In the genomic region with DNA sequence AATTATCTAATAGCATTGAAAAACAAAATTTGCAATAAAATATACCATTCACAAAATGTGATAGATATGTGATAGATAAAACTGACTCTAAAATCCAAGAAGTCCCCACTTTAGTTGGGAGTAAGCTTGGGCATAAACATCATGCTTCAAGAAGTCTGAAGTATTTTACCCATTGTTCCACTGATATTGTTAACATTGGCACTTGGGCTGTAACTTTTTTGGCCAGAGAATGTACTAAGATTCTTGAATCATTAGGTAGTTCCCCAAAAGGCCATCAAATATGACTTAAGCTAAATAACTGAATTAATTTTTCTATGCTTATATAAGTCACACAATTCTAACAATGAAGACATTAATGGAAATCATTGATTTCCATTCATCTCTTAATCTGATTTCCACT, we compare ENCODE assay signal across 31 cellular contexts.
"Had no signal": no experiment of that assay in that cellular context is flagged by ENCODE, and none has a peak within 500 bp of the region (broad histone marks: within the 10 kb centered on the region; RNA-seq: fewer than 3 reads in every experiment).

No MANE protein-coding gene starts in this region.

- H3K36me3 Mint-ChIP-seq: activated CD4-positive, alpha-beta memory T cell treated with anti-CD3 and anti-CD28 coated beads for 36 hours; activated CD8-positive, alpha-beta memory T cell treated with anti-CD3 and anti-CD28 coated beads, Interleukin-2, amount 10 ng/mL, durations not matched to agents 7 days and 5 days; activated naive CD4-positive, alpha-beta T cell treated with anti-CD3 and anti-CD28 coated beads, Interleukin-2, amount 10 ng/mL, durations not matched to agents 7 days and 5 days; activated naive CD4-positive, alpha-beta T cell treated with anti-CD3 and anti-CD28 coated beads, Interleukin-2, amount 50 U/mL, for 72 hours; activated naive CD8-positive, alpha-beta T cell treated with anti-CD3 and anti-CD28 coated beads, Interleukin-2, amount 10 ng/mL, durations not matched to agents 7 days and 5 days had no signal

- H3K27ac Mint-ChIP-seq: activated CD4-positive, alpha-beta memory T cell treated with anti-CD3 and anti-CD28 coated beads for 36 hours; activated CD4-positive, alpha-beta T cell treated with anti-CD3 and anti-CD28 coated beads for 36 hours; activated CD4-positive, alpha-beta T cell treated with anti-CD3 and anti-CD28 coated beads, Interleukin-2, amount 10 ng/mL, durations not matched to agents 24 days and 14 days; activated CD8-positive, alpha-beta memory T cell treated with anti-CD3 and anti-CD28 coated beads, Interleukin-2, amount 10 ng/mL, durations not matched to agents 7 days and 5 days; activated CD8-positive, alpha-beta T cell treated with anti-CD3 and anti-CD28 coated beads, Interleukin-2, amount 10 ng/mL, durations not matched to agents 7 days and 5 days; activated naive CD4-positive, alpha-beta T cell treated with anti-CD3 and anti-CD28 coated beads, Interleukin-2, amount 10 ng/mL, durations not matched to agents 7 days and 5 days; activated naive CD4-positive, alpha-beta T cell treated with anti-CD3 and anti-CD28 coated beads, Interleukin-2, amount 50 U/mL, for 72 hours; activated naive CD8-positive, alpha-beta T cell treated with anti-CD3 and anti-CD28 coated beads, Interleukin-2, amount 10 ng/mL, durations not matched to agents 7 days and 5 days; activated T-helper 1 cell treated with anti-CD3 and anti-CD28 coated beads, Interleukin-12 subunit alpha, Interleukin-12 subunit beta, Interleukin-2, Interleukin-4 antibody, amounts not matched to agents 30 ng/mL and 10 ng/mL and 1 ng/mL, durations not matched to agents 14 hours and 24 hours and 36 hours; effector memory CD8-positive, alpha-beta T cell had no signal

- H3K27me3 Mint-ChIP-seq: activated CD4-positive, alpha-beta memory T cell treated with anti-CD3 and anti-CD28 coated beads for 36 hours; activated CD4-positive, alpha-beta T cell treated with anti-CD3 and anti-CD28 coated beads for 36 hours; activated CD4-positive, alpha-beta T cell treated with anti-CD3 and anti-CD28 coated beads, Interleukin-2, amount 10 ng/mL, durations not matched to agents 24 days and 14 days; activated CD8-positive, alpha-beta memory T cell treated with anti-CD3 and anti-CD28 coated beads, Interleukin-2, amount 10 ng/mL, durations not matched to agents 7 days and 5 days; activated naive CD4-positive, alpha-beta T cell treated with anti-CD3 and anti-CD28 coated beads, Interleukin-2, amount 10 ng/mL, durations not matched to agents 7 days and 5 days; activated naive CD8-positive, alpha-beta T cell treated with anti-CD3 and anti-CD28 coated beads, Interleukin-2, amount 10 ng/mL, durations not matched to agents 7 days and 5 days; effector memory CD8-positive, alpha-beta T cell had no signal

- H3K27ac ChIP-seq: ascending aorta, body of pancreas, epithelial cell of prostate, esophagus squamous epithelium had no signal

- H3K27me3 ChIP-seq: ascending aorta, body of pancreas, esophagus squamous epithelium had no signal

- ATAC-seq: activated CD4-positive, alpha-beta T cell treated with anti-CD3 and anti-CD28 coated beads for 36 hours; activated CD8-positive, alpha-beta memory T cell treated with anti-CD3 and anti-CD28 coated beads, Interleukin-2, amount 10 ng/mL, durations not matched to agents 7 days and 5 days; activated CD8-positive, alpha-beta T cell treated with anti-CD3 and anti-CD28 coated beads, Interleukin-2, amount 10 ng/mL, durations not matched to agents 7 days and 5 days; activated naive CD4-positive, alpha-beta T cell treated with anti-CD3 and anti-CD28 coated beads, Interleukin-2, amount 50 U/mL, for 72 hours; body of pancreas; effector memory CD8-positive, alpha-beta T cell had no signal

- H3K36me3 ChIP-seq: ascending aorta, esophagus squamous epithelium had no signal

- H3K9me3 ChIP-seq: ascending aorta, body of pancreas, esophagus squamous epithelium had no signal

- H3K4me1 Mint-ChIP-seq: activated CD4-positive, alpha-beta T cell treated with anti-CD3 and anti-CD28 coated beads for 36 hours; activated CD4-positive, alpha-beta T cell treated with anti-CD3 and anti-CD28 coated beads, Interleukin-2, amount 10 ng/mL, durations not matched to agents 24 days and 14 days; activated CD8-positive, alpha-beta memory T cell treated with anti-CD3 and anti-CD28 coated beads, Interleukin-2, amount 10 ng/mL, durations not matched to agents 7 days and 5 days; activated naive CD4-positive, alpha-beta T cell treated with anti-CD3 and anti-CD28 coated beads, Interleukin-2, amount 10 ng/mL, durations not matched to agents 7 days and 5 days; activated naive CD8-positive, alpha-beta T cell treated with anti-CD3 and anti-CD28 coated beads, Interleukin-2, amount 10 ng/mL, durations not matched to agents 7 days and 5 days had no signal

- H3K9me3 Mint-ChIP-seq: activated CD4-positive, alpha-beta T cell treated with anti-CD3 and anti-CD28 coated beads, Interleukin-2, amount 10 ng/mL, durations not matched to agents 24 days and 14 days had no signal

- FAIRE-seq: colon, endothelial cell of umbilical vein, frontal cortex had no signal

- DNase-seq: activated CD4-positive, alpha-beta memory T cell treated with anti-CD3 and anti-CD28 coated beads for 36 hours; activated CD4-positive, alpha-beta T cell treated with anti-CD3 and anti-CD28 coated beads for 36 hours; activated CD4-positive, alpha-beta T cell treated with anti-CD3 and anti-CD28 coated beads, Interleukin-2, amount 10 ng/mL, durations not matched to agents 24 days and 14 days; activated CD4-positive, CD25-positive, alpha-beta regulatory T cell; activated CD4-positive, CD25-positive, alpha-beta regulatory T cell treated with anti-CD3 and anti-CD28 coated beads, Interleukin-2, amount 50 U/mL, for 72 hours; activated CD8-positive, alpha-beta memory T cell treated with anti-CD3 and anti-CD28 coated beads, Interleukin-2, amount 10 ng/mL, durations not matched to agents 7 days and 5 days; activated CD8-positive, alpha-beta memory T cell treated with anti-CD3 and anti-CD28 coated beads, Interleukin-2, amount 50 U/mL, for 4 hours; activated CD8-positive, alpha-beta T cell treated with anti-CD3 and anti-CD28 coated beads, Interleukin-2, amount 10 ng/mL, durations not matched to agents 7 days and 5 days; activated gamma-delta T cell; activated naive CD4-positive, alpha-beta T cell; activated naive CD4-positive, alpha-beta T cell treated with anti-CD3 and anti-CD28 coated beads, Interleukin-2, amount 10 ng/mL, durations not matched to agents 7 days and 5 days; activated naive CD8-positive, alpha-beta T cell treated with anti-CD3 and anti-CD28 coated beads, Interleukin-2, amount 10 ng/mL, durations not matched to agents 7 days and 5 days; activated T-cell treated with anti-CD3 and anti-CD28 coated beads, Interleukin-2, amount 50 U/mL, for 1 hour; activated T-cell treated with anti-CD3 and anti-CD28 coated beads, Interleukin-2, amount 50 U/mL, for 48 hours; body of pancreas; caudate nucleus; cortex of kidney; dermis blood vessel endothelial cell; effector CD4-positive, alpha-beta T cell; effector memory CD8-positive, alpha-beta T cell; esophagus squamous epithelium; foreskin fibroblast; head of caudate nucleus; T-helper 2 cell had no signal

- H3K4me3 Mint-ChIP-seq: activated CD4-positive, alpha-beta memory T cell treated with anti-CD3 and anti-CD28 coated beads for 36 hours; activated CD4-positive, alpha-beta T cell treated with anti-CD3 and anti-CD28 coated beads for 36 hours; activated CD4-positive, alpha-beta T cell treated with anti-CD3 and anti-CD28 coated beads, Interleukin-2, amount 10 ng/mL, durations not matched to agents 24 days and 14 days; activated CD8-positive, alpha-beta memory T cell treated with anti-CD3 and anti-CD28 coated beads, Interleukin-2, amount 10 ng/mL, durations not matched to agents 7 days and 5 days; activated CD8-positive, alpha-beta T cell treated with anti-CD3 and anti-CD28 coated beads, Interleukin-2, amount 10 ng/mL, durations not matched to agents 7 days and 5 days; activated naive CD4-positive, alpha-beta T cell treated with anti-CD3 and anti-CD28 coated beads, Interleukin-2, amount 10 ng/mL, durations not matched to agents 7 days and 5 days; activated naive CD8-positive, alpha-beta T cell treated with anti-CD3 and anti-CD28 coated beads, Interleukin-2, amount 10 ng/mL, durations not matched to agents 7 days and 5 days; activated T-helper 1 cell treated with anti-CD3 and anti-CD28 coated beads, Interleukin-12 subunit alpha, Interleukin-12 subunit beta, Interleukin-2, Interleukin-4 antibody, amounts not matched to agents 30 ng/mL and 10 ng/mL and 1 ng/mL, durations not matched to agents 14 hours and 24 hours and 36 hours; effector memory CD8-positive, alpha-beta T cell had no signal

- H3K4me3 ChIP-seq: ascending aorta, body of pancreas, esophagus squamous epithelium had no signal

- H3K4me1 ChIP-seq: body of pancreas, esophagus squamous epithelium had no signal
